In the genomic region with DNA sequence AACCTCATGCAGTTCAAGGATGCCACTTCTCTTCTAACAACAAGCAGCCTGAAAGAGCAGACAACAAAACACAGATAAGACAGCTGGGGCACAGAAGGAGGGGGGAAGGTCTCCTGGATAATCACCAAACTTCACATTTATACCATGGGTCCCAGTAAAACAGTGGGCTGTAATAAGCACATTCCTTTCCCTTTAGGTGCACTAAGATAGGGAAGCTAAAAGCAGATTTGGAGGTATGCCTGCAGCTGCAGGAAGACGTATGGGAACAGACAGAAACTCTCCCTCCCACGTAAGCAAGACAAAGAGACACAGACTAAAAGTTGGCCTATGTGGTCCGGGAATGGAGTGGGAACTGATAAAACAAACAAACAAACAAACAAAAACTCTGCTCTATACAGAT, we compare ENCODE assay signal across 21 cellular contexts.
DNase-seq lines count a peak whose midpoint lies in the region; ATAC-seq and TF ChIP-seq lines count a peak whose summit lies in the region.
"Had no signal": no experiment of that assay in that cellular context is flagged by ENCODE, and none has a peak within 500 bp of the region (broad histone marks: within the 10 kb centered on the region; RNA-seq: fewer than 3 reads in every experiment).

No MANE protein-coding gene starts in this region.

- ATAC-seq in GM21360 (IDR thresholded peaks at IDR 0.05; ENCODE audit: unreplicated experiment), result peak; percentile 26
- ATAC-seq: esophagus mucosa had no signal

- DNase-seq in MM.1S, result no peak
- DNase-seq in astrocyte of the spinal cord (ENCODE audit: low read depth, low spot score), result peak; percentile 8
- DNase-seq in neural progenitor cell (ENCODE audit: low spot score), result peak; percentile 12
- no peak for DNase-seq in HT-29 (ENCODE audit: low spot score)
- DNase-seq in GM19238 (ENCODE audit: insufficient read length, low spot score), result no peak
- DNase-seq in activated CD4-positive, CD25-positive, alpha-beta regulatory T cell treated with anti-CD3 and anti-CD28 coated beads, Interleukin-2, amount 50 U/mL, for 72 hours, result no peak
- DNase-seq in NCI-H1092 (lab: John Stamatoyannopoulos, UW), result no peak
- DNase-seq: activated CD4-positive, alpha-beta T cell treated with anti-CD3 and anti-CD28 coated beads for 1 hour; activated naive CD4-positive, alpha-beta T cell treated with Interleukin-2 at 50 U/mL for 16 hours; activated T-cell treated with anti-CD3 and anti-CD28 coated beads, Interleukin-2, amount 50 U/mL, for 24 hours; effector CD8-positive, alpha-beta T cell; foreskin melanocyte; GOT3; hypothalamus; NCI-H748 treated with DMSO at 0.1 percent for 48 hours; Right ventricle myocardium superior; stimulated activated CD4-positive, alpha-beta T cell treated with anti-CD3 and anti-CD28 coated beads, Interleukin-2, amount 100 ng/mL, for 48 hours; stimulated activated naive CD4-positive, alpha-beta T cell treated with Interleukin-2 at 50 U/mL for 16 hours had no signal

- H4K20me1 ChIP-seq in MM.1S (ENCODE audit: insufficient read depth, low read length) (no peaks in the 10 kb centered on the region), neural progenitor cell (ENCODE audit: low read depth) (no peaks in the 10 kb centered on the region)

- no peaks in the 10 kb centered on the region for H3K27me3 ChIP-seq in MM.1S (replicated peaks; ENCODE audit: insufficient read depth, low read length)
- H3K27me3 ChIP-seq in neural progenitor cell, result no peaks in the 10 kb centered on the region

- H3K27me3 Mint-ChIP-seq in neural progenitor cell (ENCODE audit: insufficient read depth, low read depth), result no peaks in the 10 kb centered on the region
- H3K27me3 Mint-ChIP-seq: activated T-cell treated with anti-CD3 and anti-CD28 coated beads, Interleukin-2, amount 50 U/mL, for 24 hours had no signal

- H3K4me1 Mint-ChIP-seq in neural progenitor cell, result no peaks in the 10 kb centered on the region

- H3K36me3 Mint-ChIP-seq in neural progenitor cell, result no peaks in the 10 kb centered on the region

- in situ Hi-C loops in astrocyte of the spinal cord (cut with HindIII; ENCODE audit: low sequenced_read_pairs), result no loop called here

- H3K4me2 ChIP-seq in MM.1S (ENCODE audit: low read depth, low read length), result peak overlapping the region; percentile 86; the same call in 1 of the 2 replicates
- H3K4me2 ChIP-seq in neural progenitor cell, result no peak overlapping the region
- H3K4me2 ChIP-seq: smooth muscle cell had no signal

- H3K9me2 ChIP-seq in MM.1S (replicated peaks; ENCODE audit: insufficient read depth, low read length), result no peaks in the 10 kb centered on the region

- H3K9ac ChIP-seq in MM.1S (ENCODE audit: low read length) (peak overlapping the region; percentile 44), neural progenitor cell (no peak overlapping the region)

- H3K9me3 ChIP-seq in MM.1S (replicated peaks; ENCODE audit: insufficient read depth, low read length) (no peaks in the 10 kb centered on the region), neural progenitor cell (ENCODE audit: low read depth) (no peaks in the 10 kb centered on the region)

- TF ChIP-seq CTCF in MM.1S (IDR thresholded peaks at IDR 0.05; ENCODE audit: low read length) (no peak), astrocyte of the spinal cord (IDR thresholded peaks at IDR 0.05; ENCODE audit: low read depth, low read length) (no peak), neural progenitor cell (IDR thresholded peaks at IDR 0.05) (no peak)

- H3K36me3 ChIP-seq in MM.1S (replicated peaks; ENCODE audit: insufficient read depth, low read length), result no peaks in the 10 kb centered on the region
- no peaks in the 10 kb centered on the region for H3K36me3 ChIP-seq in neural progenitor cell

- no peak overlapping the region for H3K27ac Mint-ChIP-seq in neural progenitor cell
- H3K27ac Mint-ChIP-seq: activated T-cell treated with anti-CD3 and anti-CD28 coated beads, Interleukin-2, amount 50 U/mL, for 24 hours had no signal

- peak overlapping the region; percentile 75; the same call in 1 of the 2 replicates for H3K27ac ChIP-seq in MM.1S (ENCODE audit: low read length)
- no peak overlapping the region for H3K27ac ChIP-seq in neural progenitor cell

- peaks cover 2% of the 10 kb centered on the region for H3K9me3 Mint-ChIP-seq in neural progenitor cell

- H2AFZ ChIP-seq in MM.1S (ENCODE audit: low read length) (peak overlapping the region; percentile 85), neural progenitor cell (replicated peaks) (peak overlapping the region; percentile 17)

- H3K4me3 Mint-ChIP-seq in neural progenitor cell, result no peak overlapping the region
- H3K4me3 Mint-ChIP-seq: activated T-cell treated with anti-CD3 and anti-CD28 coated beads, Interleukin-2, amount 50 U/mL, for 24 hours had no signal

- peaks cover 16% of the 10 kb centered on the region for H3K4me1 ChIP-seq in MM.1S (ENCODE audit: low read length)
- H3K4me1 ChIP-seq in neural progenitor cell, result peaks cover 9% of the 10 kb centered on the region

- H3K4me3 ChIP-seq in MM.1S (ENCODE audit: low read length) (peak overlapping the region; percentile 66), astrocyte of the spinal cord (ENCODE audit: low read depth, low read length) (no peak overlapping the region), neural progenitor cell (no peak overlapping the region)
- H3K4me3 ChIP-seq: smooth muscle cell had no signal

- H3F3A ChIP-seq in MM.1S (ENCODE audit: insufficient read depth, low read length) (peaks cover 16% of the 10 kb centered on the region), neural progenitor cell (ENCODE audit: low read depth) (no peaks in the 10 kb centered on the region)

- H3K79me2 ChIP-seq in MM.1S (ENCODE audit: low read length), result no peaks in the 10 kb centered on the region
- H3K79me2 ChIP-seq in neural progenitor cell (ENCODE audit: low read depth), result no peaks in the 10 kb centered on the region

Comparison
In these comparisons a context has a peak if more than half of its experiments do, and no peak if none do; other contexts are left out.
1. DNase-seq: peak in astrocyte of the spinal cord (single experiment) and neural progenitor cell (single experiment); none in MM.1S (single experiment), HT-29 (single experiment), GM19238 (single experiment), activated CD4-positive, CD25-positive, alpha-beta regulatory T cell treated with anti-CD3 and anti-CD28 coated beads, Interleukin-2, amount 50 U/mL, for 72 hours (single experiment) and NCI-H1092 (single experiment).